ENCODE assay signal across 27 cellular contexts in the genomic region with DNA sequence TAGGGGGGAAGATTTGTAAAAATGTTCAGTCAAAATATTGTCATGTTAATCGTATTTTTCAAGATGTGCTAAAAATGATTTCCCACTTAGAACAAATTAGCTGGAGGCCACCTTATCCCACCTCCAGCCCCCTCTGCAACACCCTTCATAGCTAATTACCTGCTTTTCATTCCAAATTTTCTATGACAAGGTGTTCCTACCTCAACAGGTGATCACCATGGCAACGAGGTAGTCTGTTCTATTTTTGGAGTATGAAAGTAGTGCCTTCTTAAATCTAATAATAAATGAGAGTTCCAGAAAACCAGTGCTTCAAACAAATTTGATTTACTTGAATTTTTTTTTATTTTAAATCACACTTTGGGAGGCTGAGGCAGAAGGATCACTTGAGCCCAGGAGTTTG.
"Had no signal": no experiment of that assay in that cellular context is flagged by ENCODE, and none has a peak within 500 bp of the region (broad histone marks: within the 10 kb centered on the region; RNA-seq: fewer than 3 reads in every experiment).

No MANE protein-coding gene starts in this region.

- H3K27ac ChIP-seq: dorsolateral prefrontal cortex, left ventricle myocardium inferior, ovary, testis, uterus had no signal

- DNase-seq: activated CD4-positive, alpha-beta T cell treated with anti-CD3 and anti-CD28 coated beads for 4 hours; activated CD4-positive, alpha-beta T cell treated with anti-CD3 and anti-CD28 coated beads, Interleukin-2, amount 50 U/mL, for 48 hours; activated CD4-positive, CD25-positive, alpha-beta regulatory T cell; activated CD8-positive, alpha-beta memory T cell treated with anti-CD3 and anti-CD28 coated beads, Interleukin-2, amount 50 U/mL, for 48 hours; activated naive CD4-positive, alpha-beta T cell treated with anti-CD3 and anti-CD28 coated beads for 36 hours; activated naive CD8-positive, alpha-beta T cell treated with anti-CD3 and anti-CD28 coated beads, Interleukin-2, amount 10 ng/mL, durations not matched to agents 7 days and 5 days; activated T-cell treated with anti-CD3 and anti-CD28 coated beads, Interleukin-2, amount 50 U/mL, for 48 hours; amniotic stem cell; dorsolateral prefrontal cortex; effector memory CD8-positive, alpha-beta T cell; gastrocnemius medialis; hippocampal formation; left ventricle myocardium inferior; ovary; small intestine; stimulated activated CD4-positive, alpha-beta T cell treated with anti-CD3 and anti-CD28 coated beads, Interleukin-4, amount 100 ng/mL, for 1 hour; stimulated activated naive CD4-positive, alpha-beta T cell; T1000; testis; trophoblast cell; uterus had no signal

- H3K27me3 ChIP-seq: breast epithelium, dorsolateral prefrontal cortex, gastrocnemius medialis, ovary, testis, uterus had no signal

- FAIRE-seq: colon, endothelial cell of umbilical vein, small intestine had no signal

- ATAC-seq: effector memory CD8-positive, alpha-beta T cell; esophagus mucosa; gastrocnemius medialis; natural killer cell treated with Interleukin-12 subunit alpha and Interleukin-12 subunit beta and Interleukin-15 and Interleukin-18, amount 100 ng/mL, for 72 hours; sciatic nerve had no signal

- H3K4me3 ChIP-seq: breast epithelium, dorsolateral prefrontal cortex, gastrocnemius medialis, left ventricle myocardium inferior, ovary, testis, uterus had no signal

- H3K9me3 ChIP-seq: breast epithelium, gastrocnemius medialis, left ventricle myocardium inferior, ovary, testis, uterus had no signal

- H3K36me3 ChIP-seq: breast epithelium, gastrocnemius medialis, left ventricle myocardium inferior, ovary, uterus had no signal

- H3K4me1 ChIP-seq: breast epithelium, testis, uterus had no signal
